Comparison of ENCODE assay signal across 8 cellular contexts in the genomic region with DNA sequence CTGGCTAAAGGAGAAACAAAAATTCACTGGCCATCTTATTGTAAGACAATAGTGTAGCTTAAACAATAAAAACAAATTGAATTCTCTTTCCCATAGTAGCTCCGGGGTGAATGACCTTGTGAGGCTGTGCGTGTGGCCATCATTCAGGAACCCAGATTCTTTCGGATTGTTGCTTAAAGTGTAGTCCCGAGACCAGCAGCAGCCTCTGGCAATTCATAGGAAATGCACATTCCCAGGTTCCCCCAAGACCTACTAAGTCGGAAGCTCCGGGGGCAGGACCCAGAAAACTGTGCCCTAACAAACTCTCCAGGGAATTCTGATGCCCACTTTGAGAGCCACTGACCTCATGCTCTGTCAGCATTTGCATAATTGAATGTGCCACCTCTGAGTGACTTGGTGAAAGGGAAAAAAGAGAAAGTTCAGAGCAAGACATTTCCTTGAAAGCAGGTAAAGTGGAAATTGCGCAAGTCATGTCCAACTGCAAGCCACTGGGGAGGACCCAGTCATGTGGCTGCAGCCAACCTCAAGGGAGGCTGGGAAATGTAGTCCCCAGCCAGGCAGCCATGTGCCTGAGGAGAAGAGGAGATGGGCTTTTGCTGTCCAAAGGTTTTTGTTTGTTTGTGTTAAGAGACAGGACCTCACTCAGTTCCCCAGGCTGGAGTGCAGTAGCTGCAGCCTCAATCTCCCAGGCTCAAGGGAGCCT. TPM values are rescaled to one million over a fixed set of nuclear protein-coding genes. Genes with fewer than 3 reads are reported as not detected.
DNase-seq lines count a peak whose midpoint lies in the region; ATAC-seq and TF ChIP-seq lines count a peak whose summit lies in the region.

No MANE protein-coding gene starts in this region.

- ATAC-seq in Right ventricle myocardium inferior (peak; percentile 43), heart left ventricle (peak; percentile 42 to 68 (median 62)), GM21737 (IDR thresholded peaks at IDR 0.05; ENCODE audit: unreplicated experiment) (no peak)

- no peaks in the 10 kb centered on the region for H3K79me2 ChIP-seq in SK-N-SH (ENCODE audit: insufficient read depth)

- in situ Hi-C loops in ACHN (cut with HindIII; ENCODE audit: low pct_ligation_motif_present, low pct_unique_long_range_greater_than_20kb, low sequenced_read_pairs): no loop called here

- TF ChIP-seq POLR2A in heart left ventricle (IDR thresholded peaks at IDR 0.05): no peak

- TF ChIP-seq EP300 in SK-N-SH (IDR thresholded peaks at IDR 0.05; ENCODE audit: borderline replicate concordance in 1 of 2, low read depth in 1 of 2, low read length in 1 of 2): no peak

- no peak for DNase-seq in Right ventricle myocardium inferior (ENCODE audit: missing footprints)
- DNase-seq in cardiac septum (ENCODE audit: low spot score): no peak
- peak; percentile 62 for DNase-seq in SK-N-SH
- no peak for DNase-seq in heart left ventricle
- peak; percentile 41 for DNase-seq in putamen (ENCODE audit: low spot score)
- no peak for DNase-seq in ACHN
- DNase-seq in GOT3 (lab: John Stamatoyannopoulos, UW): no peak

- no peak for TF ChIP-seq RAD21 in SK-N-SH (IDR thresholded peaks at IDR 0.05; ENCODE audit: low read length)

- no peaks in the 10 kb centered on the region for H4K20me1 ChIP-seq in SK-N-SH (ENCODE audit: insufficient read depth)

- no peaks in the 10 kb centered on the region for H3K9me2 ChIP-seq in SK-N-SH

- POLR2A ChIA-PET in SK-N-SH (lab: Yijun Ruan, JAX): no interaction called here

- H3K4me2 ChIP-seq in SK-N-SH: no peak overlapping the region; the same call in 1 of the 2 replicates

- intact Hi-C loops in Right ventricle myocardium inferior (cut with DNase I): no loop called here
- intact Hi-C loops in cardiac septum (cut with DNase I): loop anchor here (10.0 kb wide), 1 partner anchor 118 kb away; the partner anchor contains the start of gene DACT3
- intact Hi-C loops in heart left ventricle (cut with DNase I): no loop called here

- no peak overlapping the region for H3K9ac ChIP-seq in SK-N-SH

- no peak overlapping the region; a peak in 1 of 4 replicates for H3K4me3 ChIP-seq in SK-N-SH (ENCODE audit: low read depth in 2 of 2, low read length in 1 of 2)
- peak overlapping the region in 3 of 12 donors; percentile 17 to 36 (median 19) for H3K4me3 ChIP-seq in heart left ventricle

- peaks cover 10% of the 10 kb centered on the region; the same call in 1 of the 2 replicates for H3K9me3 ChIP-seq in SK-N-SH
- H3K9me3 ChIP-seq in heart left ventricle: peaks cover 0 to 22% (median 11%) of the 10 kb centered on the region in 12 donors

- WGBS in SK-N-SH (ENCODE audit: low lambda C conversion rate): 63% methylated on average over 7 of the region's 7 CpGs
- WGBS in heart left ventricle, 4 donors: 49 to 74% (median 61%) methylated on average over 7 of the region's 7 CpGs

- H3K27ac ChIP-seq in SK-N-SH (ENCODE audit: low read depth in 2 of 2, low read length in 1 of 2) (no peak overlapping the region), heart left ventricle (no peak overlapping the region)

- CTCF ChIA-PET in SK-N-SH (lab: Yijun Ruan, JAX): interaction anchor here (0.7 to 6.0 kb wide), 6 partner anchors 9 to 150 kb away, joined by 3 to 99 read pairs (median 10); no protein-coding TSS in a partner anchor

- H3K36me3 ChIP-seq in SK-N-SH (replicated peaks in 1 of 2; ENCODE audit: control insufficient read depth in 1 of 2, insufficient read depth in 2 of 2, low read length in 1 of 2) (no peaks in the 10 kb centered on the region), heart left ventricle (no peaks in the 10 kb centered on the region)

- no peaks in the 10 kb centered on the region for H3K27me3 ChIP-seq in SK-N-SH (ENCODE audit: insufficient read depth)
- H3K27me3 ChIP-seq in heart left ventricle: no peaks in the 10 kb centered on the region

- H3F3A ChIP-seq in SK-N-SH (replicated peaks; ENCODE audit: insufficient read depth): no peaks in the 10 kb centered on the region

- TF ChIP-seq CTCF in SK-N-SH (IDR thresholded peaks at IDR 0.05): no peak
- TF ChIP-seq CTCF in heart left ventricle (IDR thresholded peaks at IDR 0.05): no peak

- peak overlapping the region; percentile 51; the same call in 1 of the 2 replicates for H2AFZ ChIP-seq in SK-N-SH (ENCODE audit: low read depth)

- H3K4me1 ChIP-seq in SK-N-SH (ENCODE audit: control insufficient read depth in 1 of 2, insufficient read depth in 2 of 2, low read depth in 1 of 2, low read length in 1 of 2) (no peaks in the 10 kb centered on the region; a peak in 1 of 4 replicates), heart left ventricle (peaks cover 0 to 19% (median 0%) of the 10 kb centered on the region in 12 donors)

TF ChIP-seq in SK-N-SH, 30 proteins besides CTCF, POLR2A, EP300 and RAD21:
- TF ChIP-seq YY1 (IDR thresholded peaks at IDR 0.05; ENCODE audit: low read depth): peak; percentile 83; the same call in 1 of the 2 replicates
- peak; percentile 53; the same call in 1 of the 2 replicates for TF ChIP-seq USF2 (IDR thresholded peaks at IDR 0.05; ENCODE audit: borderline replicate concordance, low read depth, low read length)
- TF ChIP-seq NRF1 (IDR thresholded peaks at IDR 0.05; ENCODE audit: low read depth, low read length): peak; percentile 50
- TF ChIP-seq MAX (IDR thresholded peaks at IDR 0.05; ENCODE audit: low read depth): no peak
- peak; percentile 92 for TF ChIP-seq USF1 (IDR thresholded peaks at IDR 0.05; ENCODE audit: borderline replicate concordance, low read depth)
- no peak for TF ChIP-seq TAF1 (IDR thresholded peaks at IDR 0.05; ENCODE audit: borderline replicate concordance, low read depth, low read length)
- peak; percentile 8 for TF ChIP-seq CHD2 (IDR thresholded peaks at IDR 0.05; ENCODE audit: low read length, partially characterized antibody)

RNA-seq across cellular contexts. Expression of gene PNMA8B, which starts 50.7 kb away (rescaled TPM):
- total RNA-seq in Right ventricle myocardium inferior (0.68 TPM), cardiac septum (0.75 TPM), heart left ventricle (1 to 10 TPM in 2 of 9 donors, under 1 TPM in 7; 0.38 to 1.1 (median 0.69) TPM)
- polyA plus RNA-seq in SK-N-SH (2012; rRNA removed) (0.63 and 0.92 TPM in 2 replicates), heart left ventricle (under 1 TPM; 0.27 to 0.69 TPM)
- 0.39 and 0.66 TPM in 2 replicates for polyA plus RNA-seq in SK-N-SH (2012; cell fraction: cytosol; rRNA removed)
- polyA plus RNA-seq in SK-N-SH (2012; cell fraction: nucleus; rRNA removed): 0.66 and 0.74 TPM in 2 replicates

RNA-seq across cellular contexts. Expression of gene CALM3, which starts 54.8 kb away (rescaled TPM):
- total RNA-seq in Right ventricle myocardium inferior (378 TPM), cardiac septum (271 TPM), heart left ventricle (100 to 1,000 TPM; 204 to 417 (median 283) TPM)
- polyA plus RNA-seq in SK-N-SH (2012; rRNA removed) (445 and 495 TPM in 2 replicates), heart left ventricle (100 to 1,000 TPM; 290 to 302 TPM)
- polyA plus RNA-seq in SK-N-SH (2012; cell fraction: cytosol; rRNA removed): 552 and 634 TPM in 2 replicates
- polyA plus RNA-seq in SK-N-SH (2012; cell fraction: nucleus; rRNA removed): 207 and 230 TPM in 2 replicates

Comparison
In these comparisons a context has a peak if more than half of its experiments do, and no peak if none do; other contexts are left out.
1. DNase-seq: peak in SK-N-SH (single experiment) and putamen (single experiment); none in Right ventricle myocardium inferior (single experiment), cardiac septum (single experiment), heart left ventricle (0 of 5), ACHN (single experiment) and GOT3 (single experiment).